1 cellular context compared by ENCODE assay signal in the genomic region with DNA sequence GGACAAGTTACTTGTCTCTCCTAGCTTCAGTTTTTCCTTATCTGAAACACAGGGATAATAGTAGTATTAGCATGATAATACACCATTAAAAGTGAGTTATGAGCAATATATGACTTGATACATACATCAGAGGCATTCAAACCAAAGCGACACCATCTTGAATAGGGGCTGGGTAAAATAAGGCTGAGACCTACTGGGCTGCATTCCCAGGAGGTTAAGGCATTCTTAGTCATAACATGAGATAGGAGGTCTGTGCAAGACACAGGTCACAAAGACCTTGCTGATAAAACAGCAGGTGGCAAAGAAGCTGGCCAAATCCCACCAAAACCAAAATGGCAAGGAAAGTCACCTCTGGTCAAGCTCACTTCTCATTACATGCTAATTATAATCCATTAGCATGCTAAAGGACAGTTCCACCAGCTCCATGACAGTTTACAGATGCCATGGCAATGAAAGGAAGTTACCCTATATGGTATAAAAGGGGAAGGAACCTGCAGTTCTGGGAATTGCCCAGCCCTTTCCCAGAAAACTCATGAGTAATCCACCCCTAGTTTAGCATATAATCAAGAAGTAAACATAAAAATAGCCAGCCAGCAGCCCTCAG.
TF ChIP-seq lines count a peak whose summit lies in the region.

No MANE protein-coding gene starts in this region.

TF ChIP-seq in K562, 482 proteins besides CTCF, POLR2A, EP300 and RAD21 (continues in another document):
- TF ChIP-seq SRSF1 (IDR thresholded peaks at IDR 0.05; ENCODE audit: low read depth, low read length) (no peak), ZBTB7A (IDR thresholded peaks at IDR 0.05; ENCODE audit: borderline replicate concordance, control insufficient read depth, low read depth, low read length) (no peak), KAT8 (IDR thresholded peaks at IDR 0.05; ENCODE audit: low read depth) (no peak), JUN (IDR thresholded peaks at IDR 0.05; ENCODE audit: borderline replicate concordance, low read depth, low read length) (no peak), JUN (CRISPR knock-in tag; IDR thresholded peaks at IDR 0.05; ENCODE audit: borderline replicate concordance) (no peak), ETV1 (tag; conservative IDR thresholded peaks at IDR 0.05; ENCODE audit: low read depth) (peak; percentile 57; the same call in 1 of the 2 replicates), TCF7 (IDR thresholded peaks at IDR 0.05; ENCODE audit: borderline replicate concordance) (no peak), ZNF707 (CRISPR knock-in tag; conservative IDR thresholded peaks at IDR 0.05) (no peak), KDM2B (CRISPR knock-in tag; IDR thresholded peaks at IDR 0.05) (no peak), MYC (IDR thresholded peaks at IDR 0.05; ENCODE audit: low read depth, low read length) (no peak), MYC (CRISPR knock-in tag; IDR thresholded peaks at IDR 0.05; ENCODE audit: borderline replicate concordance, low read depth) (peak; percentile 56; the same call in 1 of the 2 replicates), L3MBTL2 (IDR thresholded peaks at IDR 0.05) (no peak), CAMTA2 (CRISPR knock-in tag; conservative IDR thresholded peaks at IDR 0.05) (no peak), ZNF274 (IDR thresholded peaks at IDR 0.05; ENCODE audit: borderline replicate concordance, low read depth, low read length) (no peak), RBM22 (IDR thresholded peaks at IDR 0.05; ENCODE audit: low read depth, low read length, poor library complexity, severe bottlenecking) (no peak), SRSF9 (IDR thresholded peaks at IDR 0.05; ENCODE audit: borderline replicate concordance, low read depth, low read length) (no peak), HNRNPLL (IDR thresholded peaks at IDR 0.05; ENCODE audit: low read depth, low read length, poor library complexity, severe bottlenecking) (no peak), RNF2 (IDR thresholded peaks at IDR 0.05) (peak; percentile 32; the same call in 1 of the 2 replicates), MEIS2 (IDR thresholded peaks at IDR 0.05; ENCODE audit: partially characterized antibody) (no peak), SAFB2 (IDR thresholded peaks at IDR 0.05; ENCODE audit: borderline replicate concordance, low read depth, low read length, severe bottlenecking) (no peak), COPS2 (conservative IDR thresholded peaks at IDR 0.05) (no peak), KAT7 (CRISPR knock-in tag; IDR thresholded peaks at IDR 0.05; ENCODE audit: borderline replicate concordance) (no peak), ZFX (CRISPR knock-in tag; IDR thresholded peaks at IDR 0.05) (no peak), NRF1 (conservative IDR thresholded peaks at IDR 0.05 in 1 of 2, IDR thresholded peaks at IDR 0.05 in 1 of 2) (no peak), ASH1L (IDR thresholded peaks at IDR 0.05; ENCODE audit: borderline replicate concordance, low read depth, partially characterized antibody) (no peak), KDM5B (IDR thresholded peaks at IDR 0.05; ENCODE audit: insufficient replicate concordance, low read depth, low read length) (no peak), ILF3 (IDR thresholded peaks at IDR 0.05; ENCODE audit: borderline replicate concordance) (no peak), STAG1 (CRISPR knock-in tag; IDR thresholded peaks at IDR 0.05; ENCODE audit: borderline replicate concordance) (no peak), KLF10 (CRISPR knock-in tag; IDR thresholded peaks at IDR 0.05) (no peak)
- TF ChIP-seq, protein P1, sequence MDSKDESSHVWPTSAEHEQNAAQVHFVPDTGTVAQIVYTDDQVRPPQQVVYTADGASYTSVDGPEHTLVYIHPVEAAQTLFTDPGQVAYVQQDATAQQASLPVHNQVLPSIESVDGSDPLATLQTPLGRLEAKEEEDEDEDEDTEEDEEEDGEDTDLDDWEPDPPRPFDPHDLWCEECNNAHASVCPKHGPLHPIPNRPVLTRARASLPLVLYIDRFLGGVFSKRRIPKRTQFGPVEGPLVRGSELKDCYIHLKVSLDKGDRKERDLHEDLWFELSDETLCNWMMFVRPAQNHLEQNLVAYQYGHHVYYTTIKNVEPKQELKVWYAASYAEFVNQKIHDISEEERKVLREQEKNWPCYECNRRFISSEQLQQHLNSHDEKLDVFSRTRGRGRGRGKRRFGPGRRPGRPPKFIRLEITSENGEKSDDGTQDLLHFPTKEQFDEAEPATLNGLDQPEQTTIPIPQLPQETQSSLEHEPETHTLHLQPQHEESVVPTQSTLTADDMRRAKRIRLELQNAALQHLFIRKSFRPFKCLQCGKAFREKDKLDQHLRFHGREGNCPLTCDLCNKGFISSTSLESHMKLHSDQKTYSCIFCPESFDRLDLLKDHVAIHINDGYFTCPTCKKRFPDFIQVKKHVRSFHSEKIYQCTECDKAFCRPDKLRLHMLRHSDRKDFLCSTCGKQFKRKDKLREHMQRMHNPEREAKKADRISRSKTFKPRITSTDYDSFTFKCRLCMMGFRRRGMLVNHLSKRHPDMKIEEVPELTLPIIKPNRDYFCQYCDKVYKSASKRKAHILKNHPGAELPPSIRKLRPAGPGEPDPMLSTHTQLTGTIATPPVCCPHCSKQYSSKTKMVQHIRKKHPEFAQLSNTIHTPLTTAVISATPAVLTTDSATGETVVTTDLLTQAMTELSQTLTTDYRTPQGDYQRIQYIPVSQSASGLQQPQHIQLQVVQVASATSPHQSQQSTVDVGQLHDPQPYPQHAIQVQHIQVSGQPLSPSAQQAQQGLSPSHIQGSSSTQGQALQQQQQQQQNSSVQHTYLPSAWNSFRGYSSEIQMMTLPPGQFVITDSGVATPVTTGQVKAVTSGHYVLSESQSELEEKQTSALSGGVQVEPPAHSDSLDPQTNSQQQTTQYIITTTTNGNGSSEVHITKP (IDR thresholded peaks at IDR 0.05; ENCODE audit: partially characterized antibody) = no peak
- TF ChIP-seq, protein P2, sequence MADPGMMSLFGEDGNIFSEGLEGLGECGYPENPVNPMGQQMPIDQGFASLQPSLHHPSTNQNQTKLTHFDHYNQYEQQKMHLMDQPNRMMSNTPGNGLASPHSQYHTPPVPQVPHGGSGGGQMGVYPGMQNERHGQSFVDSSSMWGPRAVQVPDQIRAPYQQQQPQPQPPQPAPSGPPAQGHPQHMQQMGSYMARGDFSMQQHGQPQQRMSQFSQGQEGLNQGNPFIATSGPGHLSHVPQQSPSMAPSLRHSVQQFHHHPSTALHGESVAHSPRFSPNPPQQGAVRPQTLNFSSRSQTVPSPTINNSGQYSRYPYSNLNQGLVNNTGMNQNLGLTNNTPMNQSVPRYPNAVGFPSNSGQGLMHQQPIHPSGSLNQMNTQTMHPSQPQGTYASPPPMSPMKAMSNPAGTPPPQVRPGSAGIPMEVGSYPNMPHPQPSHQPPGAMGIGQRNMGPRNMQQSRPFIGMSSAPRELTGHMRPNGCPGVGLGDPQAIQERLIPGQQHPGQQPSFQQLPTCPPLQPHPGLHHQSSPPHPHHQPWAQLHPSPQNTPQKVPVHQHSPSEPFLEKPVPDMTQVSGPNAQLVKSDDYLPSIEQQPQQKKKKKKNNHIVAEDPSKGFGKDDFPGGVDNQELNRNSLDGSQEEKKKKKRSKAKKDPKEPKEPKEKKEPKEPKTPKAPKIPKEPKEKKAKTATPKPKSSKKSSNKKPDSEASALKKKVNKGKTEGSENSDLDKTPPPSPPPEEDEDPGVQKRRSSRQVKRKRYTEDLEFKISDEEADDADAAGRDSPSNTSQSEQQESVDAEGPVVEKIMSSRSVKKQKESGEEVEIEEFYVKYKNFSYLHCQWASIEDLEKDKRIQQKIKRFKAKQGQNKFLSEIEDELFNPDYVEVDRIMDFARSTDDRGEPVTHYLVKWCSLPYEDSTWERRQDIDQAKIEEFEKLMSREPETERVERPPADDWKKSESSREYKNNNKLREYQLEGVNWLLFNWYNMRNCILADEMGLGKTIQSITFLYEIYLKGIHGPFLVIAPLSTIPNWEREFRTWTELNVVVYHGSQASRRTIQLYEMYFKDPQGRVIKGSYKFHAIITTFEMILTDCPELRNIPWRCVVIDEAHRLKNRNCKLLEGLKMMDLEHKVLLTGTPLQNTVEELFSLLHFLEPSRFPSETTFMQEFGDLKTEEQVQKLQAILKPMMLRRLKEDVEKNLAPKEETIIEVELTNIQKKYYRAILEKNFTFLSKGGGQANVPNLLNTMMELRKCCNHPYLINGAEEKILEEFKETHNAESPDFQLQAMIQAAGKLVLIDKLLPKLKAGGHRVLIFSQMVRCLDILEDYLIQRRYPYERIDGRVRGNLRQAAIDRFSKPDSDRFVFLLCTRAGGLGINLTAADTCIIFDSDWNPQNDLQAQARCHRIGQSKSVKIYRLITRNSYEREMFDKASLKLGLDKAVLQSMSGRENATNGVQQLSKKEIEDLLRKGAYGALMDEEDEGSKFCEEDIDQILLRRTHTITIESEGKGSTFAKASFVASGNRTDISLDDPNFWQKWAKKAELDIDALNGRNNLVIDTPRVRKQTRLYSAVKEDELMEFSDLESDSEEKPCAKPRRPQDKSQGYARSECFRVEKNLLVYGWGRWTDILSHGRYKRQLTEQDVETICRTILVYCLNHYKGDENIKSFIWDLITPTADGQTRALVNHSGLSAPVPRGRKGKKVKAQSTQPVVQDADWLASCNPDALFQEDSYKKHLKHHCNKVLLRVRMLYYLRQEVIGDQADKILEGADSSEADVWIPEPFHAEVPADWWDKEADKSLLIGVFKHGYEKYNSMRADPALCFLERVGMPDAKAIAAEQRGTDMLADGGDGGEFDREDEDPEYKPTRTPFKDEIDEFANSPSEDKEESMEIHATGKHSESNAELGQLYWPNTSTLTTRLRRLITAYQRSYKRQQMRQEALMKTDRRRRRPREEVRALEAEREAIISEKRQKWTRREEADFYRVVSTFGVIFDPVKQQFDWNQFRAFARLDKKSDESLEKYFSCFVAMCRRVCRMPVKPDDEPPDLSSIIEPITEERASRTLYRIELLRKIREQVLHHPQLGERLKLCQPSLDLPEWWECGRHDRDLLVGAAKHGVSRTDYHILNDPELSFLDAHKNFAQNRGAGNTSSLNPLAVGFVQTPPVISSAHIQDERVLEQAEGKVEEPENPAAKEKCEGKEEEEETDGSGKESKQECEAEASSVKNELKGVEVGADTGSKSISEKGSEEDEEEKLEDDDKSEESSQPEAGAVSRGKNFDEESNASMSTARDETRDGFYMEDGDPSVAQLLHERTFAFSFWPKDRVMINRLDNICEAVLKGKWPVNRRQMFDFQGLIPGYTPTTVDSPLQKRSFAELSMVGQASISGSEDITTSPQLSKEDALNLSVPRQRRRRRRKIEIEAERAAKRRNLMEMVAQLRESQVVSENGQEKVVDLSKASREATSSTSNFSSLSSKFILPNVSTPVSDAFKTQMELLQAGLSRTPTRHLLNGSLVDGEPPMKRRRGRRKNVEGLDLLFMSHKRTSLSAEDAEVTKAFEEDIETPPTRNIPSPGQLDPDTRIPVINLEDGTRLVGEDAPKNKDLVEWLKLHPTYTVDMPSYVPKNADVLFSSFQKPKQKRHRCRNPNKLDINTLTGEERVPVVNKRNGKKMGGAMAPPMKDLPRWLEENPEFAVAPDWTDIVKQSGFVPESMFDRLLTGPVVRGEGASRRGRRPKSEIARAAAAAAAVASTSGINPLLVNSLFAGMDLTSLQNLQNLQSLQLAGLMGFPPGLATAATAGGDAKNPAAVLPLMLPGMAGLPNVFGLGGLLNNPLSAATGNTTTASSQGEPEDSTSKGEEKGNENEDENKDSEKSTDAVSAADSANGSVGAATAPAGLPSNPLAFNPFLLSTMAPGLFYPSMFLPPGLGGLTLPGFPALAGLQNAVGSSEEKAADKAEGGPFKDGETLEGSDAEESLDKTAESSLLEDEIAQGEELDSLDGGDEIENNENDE (IDR thresholded peaks at IDR 0.05; ENCODE audit: low read depth, low read length) = no peak
- TF ChIP-seq, protein P3, sequence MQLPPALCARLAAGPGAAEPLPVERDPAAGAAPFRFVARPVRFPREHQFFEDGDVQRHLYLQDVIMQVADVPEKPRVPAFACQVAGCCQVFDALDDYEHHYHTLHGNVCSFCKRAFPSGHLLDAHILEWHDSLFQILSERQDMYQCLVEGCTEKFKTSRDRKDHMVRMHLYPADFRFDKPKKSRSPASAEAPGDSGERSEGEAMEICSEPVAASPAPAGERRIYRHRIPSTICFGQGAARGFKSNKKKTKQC (CRISPR knock-in tag; IDR thresholded peaks at IDR 0.05) = no peak
- TF ChIP-seq, protein P4, sequence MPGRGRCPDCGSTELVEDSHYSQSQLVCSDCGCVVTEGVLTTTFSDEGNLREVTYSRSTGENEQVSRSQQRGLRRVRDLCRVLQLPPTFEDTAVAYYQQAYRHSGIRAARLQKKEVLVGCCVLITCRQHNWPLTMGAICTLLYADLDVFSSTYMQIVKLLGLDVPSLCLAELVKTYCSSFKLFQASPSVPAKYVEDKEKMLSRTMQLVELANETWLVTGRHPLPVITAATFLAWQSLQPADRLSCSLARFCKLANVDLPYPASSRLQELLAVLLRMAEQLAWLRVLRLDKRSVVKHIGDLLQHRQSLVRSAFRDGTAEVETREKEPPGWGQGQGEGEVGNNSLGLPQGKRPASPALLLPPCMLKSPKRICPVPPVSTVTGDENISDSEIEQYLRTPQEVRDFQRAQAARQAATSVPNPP (IDR thresholded peaks at IDR 0.05; ENCODE audit: borderline replicate concordance, insufficient read depth, insufficient read length) = no peak
- TF ChIP-seq, protein P5, sequence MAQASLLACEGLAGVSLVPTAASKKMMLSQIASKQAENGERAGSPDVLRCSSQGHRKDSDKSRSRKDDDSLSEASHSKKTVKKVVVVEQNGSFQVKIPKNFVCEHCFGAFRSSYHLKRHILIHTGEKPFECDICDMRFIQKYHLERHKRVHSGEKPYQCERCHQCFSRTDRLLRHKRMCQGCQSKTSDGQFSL (CRISPR knock-in tag; IDR thresholded peaks at IDR 0.05) = no peak
- TF ChIP-seq, protein P5 (tag; IDR thresholded peaks at IDR 0.05) = 0 out of 4 replicates have a peak, but pooled peaks of 1 of the 2 experiments have one; percentile 61
- TF ChIP-seq, protein P6, sequence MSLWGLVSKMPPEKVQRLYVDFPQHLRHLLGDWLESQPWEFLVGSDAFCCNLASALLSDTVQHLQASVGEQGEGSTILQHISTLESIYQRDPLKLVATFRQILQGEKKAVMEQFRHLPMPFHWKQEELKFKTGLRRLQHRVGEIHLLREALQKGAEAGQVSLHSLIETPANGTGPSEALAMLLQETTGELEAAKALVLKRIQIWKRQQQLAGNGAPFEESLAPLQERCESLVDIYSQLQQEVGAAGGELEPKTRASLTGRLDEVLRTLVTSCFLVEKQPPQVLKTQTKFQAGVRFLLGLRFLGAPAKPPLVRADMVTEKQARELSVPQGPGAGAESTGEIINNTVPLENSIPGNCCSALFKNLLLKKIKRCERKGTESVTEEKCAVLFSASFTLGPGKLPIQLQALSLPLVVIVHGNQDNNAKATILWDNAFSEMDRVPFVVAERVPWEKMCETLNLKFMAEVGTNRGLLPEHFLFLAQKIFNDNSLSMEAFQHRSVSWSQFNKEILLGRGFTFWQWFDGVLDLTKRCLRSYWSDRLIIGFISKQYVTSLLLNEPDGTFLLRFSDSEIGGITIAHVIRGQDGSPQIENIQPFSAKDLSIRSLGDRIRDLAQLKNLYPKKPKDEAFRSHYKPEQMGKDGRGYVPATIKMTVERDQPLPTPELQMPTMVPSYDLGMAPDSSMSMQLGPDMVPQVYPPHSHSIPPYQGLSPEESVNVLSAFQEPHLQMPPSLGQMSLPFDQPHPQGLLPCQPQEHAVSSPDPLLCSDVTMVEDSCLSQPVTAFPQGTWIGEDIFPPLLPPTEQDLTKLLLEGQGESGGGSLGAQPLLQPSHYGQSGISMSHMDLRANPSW (CRISPR knock-in tag; IDR thresholded peaks at IDR 0.05) = no peak
